In genomic region chr11:82960000-82960778, GRCh38 we compare ENCODE assay signal across 9 cellular contexts. TPM values are rescaled to one million over a fixed set of nuclear protein-coding genes. Genes with fewer than 3 reads are reported as not detected.
DNase-seq lines count a peak whose midpoint lies in the region; ATAC-seq, FAIRE-seq and TF ChIP-seq lines count a peak whose summit lies in the region.
"Had no signal": no experiment of that assay in that cellular context is flagged by ENCODE, and none has a peak within 500 bp of the region (broad histone marks: within the 10 kb centered on the region; RNA-seq: fewer than 3 reads in every experiment).

No MANE protein-coding gene starts in this region.

- H3K36me3 Mint-ChIP-seq in activated naive CD8-positive, alpha-beta T cell treated with anti-CD3 and anti-CD28 coated beads, Interleukin-2, amount 10 ng/mL, durations not matched to agents 7 days and 5 days: peaks cover 26% of the 10 kb centered on the region

- peak overlapping the region; percentile 82 for H3K27ac Mint-ChIP-seq in activated naive CD8-positive, alpha-beta T cell treated with anti-CD3 and anti-CD28 coated beads, Interleukin-2, amount 10 ng/mL, durations not matched to agents 7 days and 5 days

- peak overlapping the region; percentile 76 for H3K4me3 Mint-ChIP-seq in activated naive CD8-positive, alpha-beta T cell treated with anti-CD3 and anti-CD28 coated beads, Interleukin-2, amount 10 ng/mL, durations not matched to agents 7 days and 5 days

- H3K4me3 ChIP-seq in brain microvascular endothelial cell (ENCODE audit: low read depth, low read length): no peak overlapping the region

- H3K27me3 ChIP-seq in brain microvascular endothelial cell (replicated peaks): no peaks in the 10 kb centered on the region

- peaks cover 59% of the 10 kb centered on the region for H3K4me1 Mint-ChIP-seq in activated naive CD8-positive, alpha-beta T cell treated with anti-CD3 and anti-CD28 coated beads, Interleukin-2, amount 10 ng/mL, durations not matched to agents 7 days and 5 days

- in situ Hi-C loops in brain microvascular endothelial cell (cut with HindIII; ENCODE audit: low pct_ligation_motif_present, low sequenced_read_pairs): no loop called here

- no peak for DNase-seq in GM12892 (ENCODE audit: insufficient read length)
- DNase-seq in activated naive CD8-positive, alpha-beta T cell treated with anti-CD3 and anti-CD28 coated beads, Interleukin-2, amount 10 ng/mL, durations not matched to agents 7 days and 5 days: no peak
- no peak for DNase-seq in superior temporal gyrus (ENCODE audit: extremely low spot score)
- DNase-seq in brain microvascular endothelial cell: no peak
- no peak for DNase-seq in activated effector memory CD4-positive, alpha-beta T cell treated with Interleukin-2 at 50 U/mL for 16 hours
- no peak for DNase-seq in NCI-H1092 (lab: John Stamatoyannopoulos, UW)

- TF ChIP-seq CTCF in brain microvascular endothelial cell (IDR thresholded peaks at IDR 0.05; ENCODE audit: low read depth, low read length, missing control alignments): no peak

- H3K27me3 Mint-ChIP-seq in activated naive CD8-positive, alpha-beta T cell treated with anti-CD3 and anti-CD28 coated beads, Interleukin-2, amount 10 ng/mL, durations not matched to agents 7 days and 5 days: no peaks in the 10 kb centered on the region

- ATAC-seq in GM19463 (IDR thresholded peaks at IDR 0.05; ENCODE audit: unreplicated experiment): peak; percentile 86
- ATAC-seq in HG03378 (IDR thresholded peaks at IDR 0.05; ENCODE audit: unreplicated experiment): peak; percentile 91
- peak; percentile 81 for ATAC-seq in activated naive CD8-positive, alpha-beta T cell treated with anti-CD3 and anti-CD28 coated beads, Interleukin-2, amount 10 ng/mL, durations not matched to agents 7 days and 5 days (ENCODE audit: low read depth)

- H3K9me3 Mint-ChIP-seq in activated naive CD8-positive, alpha-beta T cell treated with anti-CD3 and anti-CD28 coated beads, Interleukin-2, amount 10 ng/mL, durations not matched to agents 7 days and 5 days: peaks cover 11% of the 10 kb centered on the region

- no peak for TF ChIP-seq POLR2A in GM12892 (IDR thresholded peaks at IDR 0.05; ENCODE audit: low read depth, low read length)

- FAIRE-seq in GM12892 (lab: Jason Lieb, UNC): peak; percentile 91

- H3K27ac ChIP-seq in brain microvascular endothelial cell: no peak overlapping the region
- H3K27ac ChIP-seq: HL-60 had no signal

- POLR2A ChIA-PET in activated naive CD8-positive, alpha-beta T cell treated with anti-CD3 and anti-CD28 coated beads, Interleukin-2, amount 10 ng/mL, durations not matched to agents 7 days and 5 days (lab: Charles Lee): interaction anchor here (0.7 to 2.7 kb wide), 6 partner anchors 9 to 196 kb away, joined by 3 to 13 read pairs (median 3); partner anchors contain the start of genes PCF11 and RAB30

- no peaks in the 10 kb centered on the region for H3K36me3 ChIP-seq in brain microvascular endothelial cell (replicated peaks)

RNA-seq across cellular contexts. Expression of gene DDIAS, which starts 58.7 kb away (rescaled TPM):
- polyA plus RNA-seq in GM12892 (2012; ENCODE audit: missing spikeins): 4.3 TPM
- total RNA-seq in activated naive CD8-positive, alpha-beta T cell treated with anti-CD3 and anti-CD28 coated beads, Interleukin-2, amount 10 ng/mL, durations not matched to agents 7 days and 5 days: 10 to 100 TPM in 1 of 2 experiments, 1 to 10 TPM in 1; 8.8 to 10.6 TPM

RNA-seq across cellular contexts. Expression of gene PRCP, which starts 60.0 kb away (rescaled TPM):
- 17.2 TPM for polyA plus RNA-seq in GM12892 (2012; ENCODE audit: missing spikeins)
- 10 to 100 TPM; 21.3 to 25.6 TPM for total RNA-seq in activated naive CD8-positive, alpha-beta T cell treated with anti-CD3 and anti-CD28 coated beads, Interleukin-2, amount 10 ng/mL, durations not matched to agents 7 days and 5 days
